In genomic region chr1:3821934-3822307, GRCh38 we compare ENCODE assay signal across 21 cellular contexts. TPM values are rescaled to one million over a fixed set of nuclear protein-coding genes. Genes with fewer than 3 reads are reported as not detected.
"Had no signal": no experiment of that assay in that cellular context is flagged by ENCODE, and none has a peak within 500 bp of the region (broad histone marks: within the 10 kb centered on the region; RNA-seq: fewer than 3 reads in every experiment).

No MANE protein-coding gene starts in this region.

- H3K4me3 ChIP-seq: adrenal gland, esophagus muscularis mucosa, gastroesophageal sphincter, heart right ventricle, left ventricle myocardium inferior, mucosa of descending colon, pancreas, right lobe of liver, smooth muscle cell had no signal

- H3K9me3 Mint-ChIP-seq: activated naive CD4-positive, alpha-beta T cell treated with anti-CD3 and anti-CD28 coated beads, Interleukin-2, amount 50 U/mL, for 72 hours; activated T-cell treated with anti-CD3 and anti-CD28 coated beads, Interleukin-2, amount 50 U/mL, for 72 hours; naive B cell; stimulated activated memory B cell treated with anti-CD40 and anti-IgM and Interleukin-4, amounts not matched to agents 10 μg/mL and 1 μg/mL and 100 μg/mL, for 72 hours had no signal

- DNase-seq: activated CD4-positive, alpha-beta T cell treated with anti-CD3 and anti-CD28 coated beads for 1 hour; activated CD4-positive, alpha-beta T cell treated with anti-CD3 and anti-CD28 coated beads, Interleukin-2, amount 50 U/mL, for 4 hours; activated effector memory CD4-positive, alpha-beta T cell treated with anti-CD3 and anti-CD28 coated beads, Interleukin-2, amount 50 U/mL, for 16 hours; activated T-cell treated with anti-CD3 and anti-CD28 coated beads, Interleukin-2, amount 50 U/mL, for 72 hours; adrenal gland; effector CD4-positive, alpha-beta T cell; heart right ventricle; left ventricle myocardium inferior; mesenchymal stem cell; mucosa of descending colon; naive B cell; stimulated activated CD4-positive, alpha-beta T cell treated with anti-CD3 and anti-CD28 coated beads, Interleukin-4, amount 100 ng/mL, for 1 hour; T-helper 1 cell had no signal

- H3K27me3 ChIP-seq: adrenal gland, esophagus muscularis mucosa, gastroesophageal sphincter, heart right ventricle, pancreas, right lobe of liver had no signal

- H3K27ac Mint-ChIP-seq: activated T-cell treated with anti-CD3 and anti-CD28 coated beads, Interleukin-2, amount 50 U/mL, for 72 hours; stimulated activated memory B cell treated with anti-CD40 and anti-IgM and Interleukin-4, amounts not matched to agents 10 μg/mL and 1 μg/mL and 100 μg/mL, for 72 hours had no signal

- H3K4me3 Mint-ChIP-seq: activated T-cell treated with anti-CD3 and anti-CD28 coated beads, Interleukin-2, amount 50 U/mL, for 72 hours; stimulated activated memory B cell treated with anti-CD40 and anti-IgM and Interleukin-4, amounts not matched to agents 10 μg/mL and 1 μg/mL and 100 μg/mL, for 72 hours had no signal

- H3K4me1 ChIP-seq: adrenal gland, esophagus muscularis mucosa, gastroesophageal sphincter, heart right ventricle, left ventricle myocardium inferior, pancreas, right lobe of liver had no signal

- H3K36me3 Mint-ChIP-seq: activated naive CD4-positive, alpha-beta T cell treated with anti-CD3 and anti-CD28 coated beads, Interleukin-2, amount 50 U/mL, for 72 hours had no signal

- H3K27me3 Mint-ChIP-seq: naive B cell; stimulated activated memory B cell treated with anti-CD40 and anti-IgM and Interleukin-4, amounts not matched to agents 10 μg/mL and 1 μg/mL and 100 μg/mL, for 72 hours had no signal

- H3K9me3 ChIP-seq: adrenal gland, esophagus muscularis mucosa, gastroesophageal sphincter, heart right ventricle, left ventricle myocardium inferior, mucosa of descending colon, pancreas, right lobe of liver had no signal

- ATAC-seq: activated naive CD4-positive, alpha-beta T cell treated with anti-CD3 and anti-CD28 coated beads, Interleukin-2, amount 50 U/mL, for 72 hours; activated T-cell treated with anti-CD3 and anti-CD28 coated beads, Interleukin-2, amount 50 U/mL, for 72 hours; gastroesophageal sphincter; heart right ventricle; mucosa of descending colon; pancreas; right lobe of liver; stimulated activated memory B cell treated with anti-CD40 and anti-IgM and Interleukin-4, amounts not matched to agents 10 μg/mL and 1 μg/mL and 100 μg/mL, for 72 hours had no signal

- H3K27ac ChIP-seq: adrenal gland, esophagus muscularis mucosa, gastroesophageal sphincter, heart right ventricle, left ventricle myocardium inferior, pancreas, right lobe of liver had no signal

RNA-seq across cellular contexts. Expression of gene SMIM1, which starts 49.4 kb away (rescaled TPM):
- total RNA-seq: bronchial epithelial cell had no signal
